ENCODE assay signal across 1 cellular context in the genomic region with DNA sequence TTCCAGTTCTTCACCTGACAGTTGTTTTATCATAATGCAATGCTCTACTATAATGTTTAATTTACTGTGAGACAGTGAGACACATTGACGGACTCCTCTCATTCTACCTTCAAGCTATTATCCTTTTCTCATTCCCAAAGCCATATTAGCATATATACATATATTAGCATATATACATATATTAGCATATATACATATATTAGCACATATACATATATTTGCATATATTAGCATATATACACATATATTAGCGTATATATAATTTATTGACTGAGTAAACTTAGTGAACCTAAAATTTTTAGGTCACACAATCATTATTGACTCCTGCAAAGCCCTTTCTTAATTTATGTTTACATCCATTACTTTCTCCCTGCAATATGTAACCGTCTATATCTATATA.
TF ChIP-seq lines count a peak whose summit lies in the region.

No MANE protein-coding gene starts in this region.

TF ChIP-seq in GM12878, 131 proteins besides CTCF, POLR2A, EP300 and RAD21:
- TF ChIP-seq, protein P1, sequence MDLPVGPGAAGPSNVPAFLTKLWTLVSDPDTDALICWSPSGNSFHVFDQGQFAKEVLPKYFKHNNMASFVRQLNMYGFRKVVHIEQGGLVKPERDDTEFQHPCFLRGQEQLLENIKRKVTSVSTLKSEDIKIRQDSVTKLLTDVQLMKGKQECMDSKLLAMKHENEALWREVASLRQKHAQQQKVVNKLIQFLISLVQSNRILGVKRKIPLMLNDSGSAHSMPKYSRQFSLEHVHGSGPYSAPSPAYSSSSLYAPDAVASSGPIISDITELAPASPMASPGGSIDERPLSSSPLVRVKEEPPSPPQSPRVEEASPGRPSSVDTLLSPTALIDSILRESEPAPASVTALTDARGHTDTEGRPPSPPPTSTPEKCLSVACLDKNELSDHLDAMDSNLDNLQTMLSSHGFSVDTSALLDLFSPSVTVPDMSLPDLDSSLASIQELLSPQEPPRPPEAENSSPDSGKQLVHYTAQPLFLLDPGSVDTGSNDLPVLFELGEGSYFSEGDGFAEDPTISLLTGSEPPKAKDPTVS (IDR thresholded peaks at IDR 0.05; ENCODE audit: low read depth, low read length) = 0 out of 2 replicates have a peak, but pooled peaks have one; percentile 59
- TF ChIP-seq MYB (IDR thresholded peaks at IDR 0.05; ENCODE audit: borderline replicate concordance, low read depth, low read length) = no peak
